Comparison of ENCODE assay signal across 9 cellular contexts in genomic region chr15:31217067-31217466, GRCh38.
DNase-seq lines count a peak whose midpoint lies in the region; ATAC-seq, FAIRE-seq and TF ChIP-seq lines count a peak whose summit lies in the region.
"Had no signal": no experiment of that assay in that cellular context is flagged by ENCODE, and none has a peak within 500 bp of the region (broad histone marks: within the 10 kb centered on the region; RNA-seq: fewer than 3 reads in every experiment).

No MANE protein-coding gene starts in this region.

- peaks cover 20% of the 10 kb centered on the region for H3K4me1 Mint-ChIP-seq in activated T-cell treated with anti-CD3 and anti-CD28 coated beads, Interleukin-2, amount 50 U/mL, for 4 hours (ENCODE audit: low read depth)

- H3K36me3 ChIP-seq in kidney (ENCODE audit: control insufficient read depth in 1 of 2, insufficient read depth in 2 of 2, low read length in 2 of 2): no peaks in the 10 kb centered on the region

- DNase-seq in activated T-cell treated with anti-CD3 and anti-CD28 coated beads, Interleukin-2, amount 50 U/mL, for 1 hour: peak; percentile 0
- DNase-seq in activated T-cell treated with anti-CD3 and anti-CD28 coated beads for 4 hours: no peak
- no peak for DNase-seq in activated T-cell treated with anti-CD3 and anti-CD28 coated beads, Interleukin-2, amount 50 U/mL, for 4 hours
- DNase-seq in kidney: no peak
- DNase-seq in erythroblast (lab: John Stamatoyannopoulos, UW): no peak
- no peak for DNase-seq in NCI-H524 (lab: John Stamatoyannopoulos, UW)
- DNase-seq: NCI-H446 treated with DMSO at 0.1 percent for 48 hours had no signal

- FAIRE-seq in kidney (lab: Jason Lieb, UNC): no peak

- H3K4me3 ChIP-seq in kidney (ENCODE audit: low read length in 2 of 2): peak overlapping the region in 1 of 2 donors; percentile 18

- H3K9me3 ChIP-seq in kidney (ENCODE audit: control insufficient read depth in 1 of 2, low read length in 2 of 2): no peaks in the 10 kb centered on the region

- H3K9ac ChIP-seq in kidney (ENCODE audit: low read length in 2 of 2): no peak overlapping the region

- ATAC-seq in activated T-cell treated with anti-CD3 and anti-CD28 coated beads, Interleukin-2, amount 50 U/mL, for 4 hours: no peak
- no peak for ATAC-seq in GM21515 (IDR thresholded peaks at IDR 0.05; ENCODE audit: unreplicated experiment)

- H3K4me1 ChIP-seq in kidney (ENCODE audit: control insufficient read depth in 1 of 2, insufficient read depth in 1 of 2, low read depth in 1 of 2, low read length in 2 of 2): peaks cover 4 to 11% of the 10 kb centered on the region in 2 donors

- no peaks in the 10 kb centered on the region for H3K27me3 Mint-ChIP-seq in activated T-cell treated with anti-CD3 and anti-CD28 coated beads, Interleukin-2, amount 50 U/mL, for 4 hours (ENCODE audit: low read depth)

- no peak for TF ChIP-seq CTCF in kidney (IDR thresholded peaks at IDR 0.05; ENCODE audit: borderline replicate concordance, extremely low read depth, insufficient read depth)

- no peaks in the 10 kb centered on the region for H3K36me3 Mint-ChIP-seq in activated T-cell treated with anti-CD3 and anti-CD28 coated beads, Interleukin-2, amount 50 U/mL, for 4 hours (ENCODE audit: insufficient read depth)

- H3K27ac ChIP-seq in kidney (ENCODE audit: low read depth in 2 of 2, low read length in 2 of 2): peak overlapping the region; percentile 26 to 85
- peak overlapping the region; percentile 19 for H3K27ac ChIP-seq in temporal lobe (ENCODE audit: low read depth, low read length)

- no peaks in the 10 kb centered on the region for H3K9me3 Mint-ChIP-seq in activated T-cell treated with anti-CD3 and anti-CD28 coated beads, Interleukin-2, amount 50 U/mL, for 4 hours

- intact Hi-C loops in kidney (cut with DNase I): no loop called here

- peak overlapping the region; percentile 78 for H3K4me3 Mint-ChIP-seq in activated T-cell treated with anti-CD3 and anti-CD28 coated beads, Interleukin-2, amount 50 U/mL, for 4 hours

- no peak for TF ChIP-seq POLR2A in erythroblast (IDR thresholded peaks at IDR 0.05; ENCODE audit: low read length)
